ENCODE assay signal across 18 cellular contexts in the genomic region with DNA sequence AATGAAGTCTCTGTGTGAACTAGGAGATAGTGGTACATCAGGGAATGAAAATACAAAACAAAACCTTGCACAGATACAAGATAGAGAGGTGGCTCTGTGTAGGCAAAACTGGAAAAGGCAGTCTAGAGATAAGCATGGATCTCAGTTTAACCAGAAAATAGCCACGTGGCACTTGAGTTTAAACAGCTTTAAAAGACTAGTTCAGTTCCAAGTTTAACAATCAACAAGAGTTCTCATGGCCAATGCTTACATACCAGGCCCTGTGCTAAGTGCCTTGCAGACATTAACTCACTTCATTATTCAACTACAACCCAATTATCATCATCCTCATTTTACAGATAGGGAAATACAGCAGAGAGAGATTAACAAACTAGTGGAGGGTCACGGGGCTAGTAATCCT.
DNase-seq lines count a peak whose midpoint lies in the region; ATAC-seq, FAIRE-seq and TF ChIP-seq lines count a peak whose summit lies in the region.
"Had no signal": no experiment of that assay in that cellular context is flagged by ENCODE, and none has a peak within 500 bp of the region (broad histone marks: within the 10 kb centered on the region; RNA-seq: fewer than 3 reads in every experiment).

No MANE protein-coding gene starts in this region.

- H3K4me3 Mint-ChIP-seq in mesothelial cell of epicardium, result no peak overlapping the region
- H3K4me3 Mint-ChIP-seq: CD8-positive, alpha-beta memory T cell; IgD-negative memory B cell had no signal

- peak overlapping the region; percentile 43 for H3K27ac Mint-ChIP-seq in mesothelial cell of epicardium
- H3K27ac Mint-ChIP-seq: CD8-positive, alpha-beta memory T cell; IgD-negative memory B cell had no signal

- H2AK5ac ChIP-seq in H1 (ENCODE audit: low read depth, low read length), result no peak overlapping the region

- H4K5ac ChIP-seq in H1 (ENCODE audit: insufficient read length, low read depth, low read length), result no peak overlapping the region

- H2BK12ac ChIP-seq in H1 (ENCODE audit: low read depth, low read length), result no peak overlapping the region

- 83% methylated on average over 2 of the region's 2 CpGs; no CpG with 5 or more reads in 1 of the 2 experiments for WGBS in H1 (ENCODE audit: extremely low coverage in 1 of 2, insufficient coverage in 1 of 2, insufficient read length in 1 of 2, insufficient replicate concordance in 2 of 2, low coverage in 1 of 2, low lambda C conversion rate in 2 of 2, missing lambda C conversion rate in 1 of 2), 2 experiments

- CTCF ChIA-PET in H1 (lab: Charles Lee; ENCODE audit: partially characterized antibody), result interaction anchor here (0.6 to 1.4 kb wide), 3 partner anchors 19 to 26 kb away, joined by 3 to 5 read pairs (median 3); no protein-coding TSS in a partner anchor

- FAIRE-seq in H1 (lab: Jason Lieb, UNC), result no peak
- FAIRE-seq: GM12878, GM18507 had no signal

- no peaks in the 10 kb centered on the region for H3K79me1 ChIP-seq in H1 (ENCODE audit: low read depth, low read length)

- H3K27me3 ChIP-seq in cardiac muscle cell (no peaks in the 10 kb centered on the region), H1 (replicated peaks in 1 of 4; ENCODE audit: control insufficient read depth in 3 of 4, extremely low read depth in 1 of 4, insufficient read depth in 3 of 4, low read length in 3 of 4) (no peaks in the 10 kb centered on the region)
- H3K27me3 ChIP-seq: BLaER1 had no signal

- no peak overlapping the region for H3K23ac ChIP-seq in H1 (ENCODE audit: insufficient read length)

- H3K36me3 ChIP-seq in cardiac muscle cell, result no peaks in the 10 kb centered on the region
- H3K36me3 ChIP-seq in H1 (ENCODE audit: control insufficient read depth in 2 of 4, insufficient read depth in 4 of 4, low read length in 3 of 4), result no peaks in the 10 kb centered on the region
- H3K36me3 ChIP-seq: BLaER1, HAP-1 had no signal

- H2BK15ac ChIP-seq in H1 (ENCODE audit: low read length), result no peak overlapping the region

- H3K18ac ChIP-seq in H1 (ENCODE audit: extremely low read depth, low read length), result no peak overlapping the region

- H2AFZ ChIP-seq in H1 (ENCODE audit: low read length), result 0 out of 2 replicates have a peak overlapping the region, but pooled peaks have one; percentile 41
- H2AFZ ChIP-seq: GM23248 had no signal

- H3K4ac ChIP-seq in H1 (replicated peaks; ENCODE audit: insufficient read length, low read depth, low read length), result no peak overlapping the region

- no peak overlapping the region for H2BK120ac ChIP-seq in H1 (replicated peaks; ENCODE audit: low read depth, low read length)

- TF ChIP-seq POLR2A in H1 (IDR thresholded peaks at IDR 0.05; ENCODE audit: control extremely low read depth in 1 of 2, low read depth in 2 of 2, low read length in 2 of 2), result no peak

- TF ChIP-seq CTCF in cardiac muscle cell (IDR thresholded peaks at IDR 0.05; ENCODE audit: low read depth, low read length) (no peak), H1 (IDR thresholded peaks at IDR 0.05; ENCODE audit: control extremely low read depth in 1 of 3, insufficient read depth in 1 of 3, low read depth in 1 of 3, low read length in 3 of 3) (no peak), mesothelial cell of epicardium (IDR thresholded peaks at IDR 0.05; ENCODE audit: unreplicated experiment) (no peak)

- peaks cover 11% of the 10 kb centered on the region for H3K4me1 Mint-ChIP-seq in mesothelial cell of epicardium
- H3K4me1 Mint-ChIP-seq: CD8-positive, alpha-beta memory T cell had no signal

- H3K27me3 Mint-ChIP-seq in mesothelial cell of epicardium (ENCODE audit: low read depth), result no peaks in the 10 kb centered on the region
- H3K27me3 Mint-ChIP-seq: IgD-negative memory B cell had no signal

- no peak overlapping the region for H3K9ac ChIP-seq in H1 (replicated peaks in 1 of 4; ENCODE audit: extremely low read depth in 1 of 4, low read depth in 3 of 4, low read length in 3 of 4)
- H3K9ac ChIP-seq: BLaER1, GM23248 had no signal

- no peak for TF ChIP-seq EP300 in H1 (IDR thresholded peaks at IDR 0.05; ENCODE audit: borderline replicate concordance in 1 of 2, low read depth in 2 of 2, low read length in 2 of 2)

- TF ChIP-seq RAD21 in H1 (IDR thresholded peaks at IDR 0.05 in 1 of 2, conservative IDR thresholded peaks at IDR 0.05 in 1 of 2; ENCODE audit: low read depth in 2 of 2, low read length in 2 of 2), result no peak

- intact Hi-C loops in left cardiac atrium (cut with DNase I), result no loop called here

- H3K27ac ChIP-seq in cardiac muscle cell, result peak overlapping the region; percentile 1
- no peak overlapping the region for H3K27ac ChIP-seq in H1 (ENCODE audit: low read depth, low read length)
- H3K27ac ChIP-seq: BLaER1, GM23248 had no signal

- H3K23me2 ChIP-seq in H1 (ENCODE audit: low read depth, low read length), result no peaks in the 10 kb centered on the region

- no peak overlapping the region for H4K8ac ChIP-seq in H1 (ENCODE audit: extremely low read depth, insufficient read depth, low read length)

- no peaks in the 10 kb centered on the region for H3K36me3 Mint-ChIP-seq in mesothelial cell of epicardium
- H3K36me3 Mint-ChIP-seq: CD8-positive, alpha-beta memory T cell; IgD-negative memory B cell had no signal

- ATAC-seq in left cardiac atrium, result no peak
- ATAC-seq: GM12878 had no signal

- DNase-seq in cardiac muscle cell (ENCODE audit: low read depth in 1 of 2, low spot score in 1 of 2) (no peak), left cardiac atrium (no peak), H1 (ENCODE audit: low read depth in 1 of 2, low spot score in 2 of 2) (no peak), mesothelial cell of epicardium (ENCODE audit: low spot score in 2 of 2, unreplicated experiment in 2 of 2) (no peak), DMS114 treated with DMSO at 0.1 percent for 48 hours (lab: John Stamatoyannopoulos, UW; ENCODE audit: unreplicated experiment) (no peak), NCI-H2029 treated with DMSO at 0.1 percent for 48 hours (lab: John Stamatoyannopoulos, UW) (no peak), GM03348 (ENCODE audit: low spot score) (no peak)
- DNase-seq: 8988T; AML-193; Caco-2; CD8-positive, alpha-beta memory T cell; DMS53; GM23248 had no signal

- peaks cover 5% of the 10 kb centered on the region for H3K9me3 Mint-ChIP-seq in mesothelial cell of epicardium
- H3K9me3 Mint-ChIP-seq: IgD-negative memory B cell had no signal

- no peak overlapping the region for H2BK20ac ChIP-seq in H1 (ENCODE audit: low read length)

- H3K4me1 ChIP-seq in cardiac muscle cell (ENCODE audit: low read depth) (no peaks in the 10 kb centered on the region), H1 (replicated peaks in 1 of 4; ENCODE audit: control insufficient read depth in 3 of 4, insufficient read depth in 4 of 4, low read length in 3 of 4) (no peaks in the 10 kb centered on the region)
- H3K4me1 ChIP-seq: BLaER1, Caco-2 had no signal

- H2BK5ac ChIP-seq in H1 (ENCODE audit: low read depth, low read length), result no peak overlapping the region

- H4K91ac ChIP-seq in H1 (replicated peaks; ENCODE audit: insufficient read length, low read length), result no peak overlapping the region

- H3K56ac ChIP-seq in H1 (replicated peaks; ENCODE audit: insufficient read length, low read depth, low read length), result no peak overlapping the region

- no peak overlapping the region for H3K14ac ChIP-seq in H1 (ENCODE audit: insufficient read length)

- no peaks in the 10 kb centered on the region for H3K9me3 ChIP-seq in cardiac muscle cell (ENCODE audit: low read depth)
- H3K9me3 ChIP-seq in H1 (ENCODE audit: insufficient read depth in 2 of 2, low read depth in 1 of 2, low read length in 1 of 2), result no peaks in the 10 kb centered on the region
- H3K9me3 ChIP-seq: BLaER1, Caco-2, HAP-1 had no signal

- no peak overlapping the region for H3K4me2 ChIP-seq in H1 (ENCODE audit: insufficient read depth in 1 of 2, low read depth in 2 of 2, low read length in 2 of 2)
- H3K4me2 ChIP-seq: BLaER1 had no signal

- no peak overlapping the region for H3K4me3 ChIP-seq in cardiac muscle cell
- no peak overlapping the region for H3K4me3 ChIP-seq in H1 (ENCODE audit: extremely low read depth in 1 of 4, insufficient read depth in 2 of 4, low read depth in 3 of 4, low read length in 4 of 4)
- H3K4me3 ChIP-seq: BLaER1, GM12878, GM23248, HAP-1 had no signal

- POLR2A ChIA-PET in H1 (lab: Charles Lee; ENCODE audit: partially characterized antibody), result no interaction called here

- H4K20me1 ChIP-seq in H1 (replicated peaks in 1 of 2; ENCODE audit: control insufficient read depth in 1 of 2, insufficient read depth in 2 of 2, low read length in 2 of 2), result no peaks in the 10 kb centered on the region
- H4K20me1 ChIP-seq: BLaER1 had no signal

- no peaks in the 10 kb centered on the region for H3K79me2 ChIP-seq in H1 (ENCODE audit: control insufficient read depth in 1 of 2, insufficient read depth in 2 of 2, low read length in 2 of 2)

TF ChIP-seq in H1, 55 proteins besides CTCF, POLR2A, EP300 and RAD21 (continues in another document):
- TF ChIP-seq, protein P1, sequence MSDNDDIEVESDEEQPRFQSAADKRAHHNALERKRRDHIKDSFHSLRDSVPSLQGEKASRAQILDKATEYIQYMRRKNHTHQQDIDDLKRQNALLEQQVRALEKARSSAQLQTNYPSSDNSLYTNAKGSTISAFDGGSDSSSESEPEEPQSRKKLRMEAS (IDR thresholded peaks at IDR 0.05), result no peak
- TF ChIP-seq SP2 (IDR thresholded peaks at IDR 0.05; ENCODE audit: low read length), result no peak
- no peak for TF ChIP-seq ATF2 (IDR thresholded peaks at IDR 0.05; ENCODE audit: low read length)
- no peak for TF ChIP-seq HDAC2 (IDR thresholded peaks at IDR 0.05; ENCODE audit: borderline replicate concordance in 1 of 2, low read depth in 2 of 2, low read length in 2 of 2)
- TF ChIP-seq SIN3A (conservative IDR thresholded peaks at IDR 0.05 in 1 of 2, IDR thresholded peaks at IDR 0.05 in 1 of 2; ENCODE audit: low read depth in 1 of 2, low read length in 2 of 2), result no peak
- TF ChIP-seq BACH1 (IDR thresholded peaks at IDR 0.05; ENCODE audit: low read length), result no peak
- TF ChIP-seq TEAD4 (IDR thresholded peaks at IDR 0.05; ENCODE audit: low read depth, low read length), result no peak
- TF ChIP-seq PHF8 (conservative IDR thresholded peaks at IDR 0.05; ENCODE audit: low read depth, low read length), result no peak
- no peak for TF ChIP-seq KDM5A (IDR thresholded peaks at IDR 0.05; ENCODE audit: low read length)
- no peak for TF ChIP-seq RBBP5 (IDR thresholded peaks at IDR 0.05; ENCODE audit: borderline replicate concordance, low read depth, low read length)
- TF ChIP-seq KDM4A (IDR thresholded peaks at IDR 0.05; ENCODE audit: low read depth, low read length, severe bottlenecking), result no peak
